8 cellular contexts compared by ENCODE assay signal in genomic region chr3:108090701-108091497, GRCh38. TPM values are rescaled to one million over a fixed set of nuclear protein-coding genes. Genes with fewer than 3 reads are reported as not detected.
A peak's percentile ranks its signal among the peaks of the same experiment; 100 is the strongest.
DNase-seq lines count a peak whose midpoint lies in the region; ATAC-seq and TF ChIP-seq lines count a peak whose summit lies in the region.

Gene CD47, minus strand, starts transcription at chr3:108091031. Its CDS starts 123 bp downstream, at chr3:108090908.

- H3K4me1 ChIP-seq in duodenal mucosa (ENCODE audit: control insufficient read depth in 1 of 2, insufficient read depth in 2 of 2, low read length in 2 of 2): peaks cover 17 to 21% of the 10 kb centered on the region in 2 donors

- intact Hi-C loops in CD14-positive monocyte (cut with micrococcal nuclease): loop anchor here (2.0 to 10.0 kb wide), 4 partner anchors 41 to 316 kb away; partner anchors contain the start of gene IFT57 (in 2 of the 2)
- intact Hi-C loops in activated CD8-positive, alpha-beta T cell treated with anti-CD3 and anti-CD28 coated beads for 36 hours (cut with micrococcal nuclease): no loop called here
- intact Hi-C loops in lower leg skin (cut with DNase I; ENCODE audit: low total_unique reads): no loop called here

- POLR2A ChIA-PET in activated CD8-positive, alpha-beta T cell treated with anti-CD3 and anti-CD28 coated beads for 36 hours (lab: Charles Lee): interaction anchor here (0.8 to 13.4 kb wide), 16 partner anchors 9 to 205 kb away, joined by 3 to 161 read pairs (median 6); partner anchors contain the start of gene HHLA2

- H3K36me3 ChIP-seq in duodenal mucosa (ENCODE audit: control insufficient read depth in 1 of 2, insufficient read depth in 2 of 2, low read length in 2 of 2): no peaks in the 10 kb centered on the region

- CTCF ChIA-PET in activated CD8-positive, alpha-beta T cell treated with anti-CD3 and anti-CD28 coated beads for 36 hours (lab: Charles Lee): interaction anchor here (2.6 kb wide), 1 partner anchor 33 kb away, joined by 12 read pairs; no protein-coding TSS in a partner anchor

- H3K4me3 ChIP-seq in duodenal mucosa (ENCODE audit: low read depth in 1 of 2, low read length in 2 of 2) (peak within 1 kb of the TSS; percentile 98 to 99), lower leg skin (ENCODE audit: low read depth, poor library complexity, severe bottlenecking) (peak within 1 kb of the TSS; percentile 94)

- TF ChIP-seq CTCF in CD14-positive monocyte (IDR thresholded peaks at IDR 0.05) (no peak), lower leg skin (IDR thresholded peaks at IDR 0.05) (no peak)
- TF ChIP-seq CTCF in activated CD8-positive, alpha-beta T cell treated with anti-CD3 and anti-CD28 coated beads for 36 hours (IDR thresholded peaks at IDR 0.05): no peak

- WGBS in lower leg skin, 2 donors: 0 to 1% methylated on average over 52 to 69 of the region's 106 CpGs

- DNase-seq in CD14-positive monocyte (ENCODE audit: low spot score): peak; percentile 91
- DNase-seq in NCI-H82 (lab: John Stamatoyannopoulos, UW): peak; percentile 96
- DNase-seq in activated CD8-positive, alpha-beta T cell treated with anti-CD3 and anti-CD28 coated beads for 36 hours: peak; percentile 93
- peak; percentile 91 to 99 for DNase-seq in lower leg skin (ENCODE audit: low spot score in 2 of 2)
- DNase-seq in stimulated activated CD4-positive, alpha-beta T cell treated with anti-CD3 and anti-CD28 coated beads, Interleukin-4, amount 100 ng/mL, for 4 hours: peak; percentile 95 to 97

- H3K27me3 Mint-ChIP-seq in CD14-positive monocyte (ENCODE audit: low read depth in 3 of 3): peaks cover 2 to 6% (median 3%) of the 10 kb centered on the region in 3 donors
- H3K27me3 Mint-ChIP-seq in activated CD8-positive, alpha-beta T cell treated with anti-CD3 and anti-CD28 coated beads for 36 hours: no peaks in the 10 kb centered on the region

- H3K9me3 ChIP-seq in duodenal mucosa (ENCODE audit: control insufficient read depth in 1 of 2, low read length in 2 of 2): no peaks in the 10 kb centered on the region

- H3K27ac ChIP-seq in duodenal mucosa (ENCODE audit: low read depth, low read length): peak within 1 kb of the TSS; percentile 90

- ATAC-seq in GM19438 (IDR thresholded peaks at IDR 0.05; ENCODE audit: low read depth, unreplicated experiment) (peak; percentile 62), HG03571 (IDR thresholded peaks at IDR 0.05; ENCODE audit: unreplicated experiment) (peak; percentile 60)
- ATAC-seq in activated CD8-positive, alpha-beta T cell treated with anti-CD3 and anti-CD28 coated beads for 36 hours: peak; percentile 68

- H3K27ac Mint-ChIP-seq in CD14-positive monocyte: peak within 1 kb of the TSS; percentile 93 to 99 (median 97)
- H3K27ac Mint-ChIP-seq in activated CD8-positive, alpha-beta T cell treated with anti-CD3 and anti-CD28 coated beads for 36 hours: peak within 1 kb of the TSS; percentile 99

- H3K4me3 Mint-ChIP-seq in CD14-positive monocyte: peak within 1 kb of the TSS; percentile 97 to 100
- no peak within 1 kb of the TSS for H3K4me3 Mint-ChIP-seq in activated CD8-positive, alpha-beta T cell treated with anti-CD3 and anti-CD28 coated beads for 36 hours

- H3K9ac ChIP-seq in duodenal mucosa (ENCODE audit: low read depth in 1 of 2, low read length in 2 of 2): peak within 1 kb of the TSS; percentile 95 to 96

- TF ChIP-seq POLR2A in lower leg skin (IDR thresholded peaks at IDR 0.05): peak in 1 of 2 donors; percentile 51

- H3K27me3 ChIP-seq in duodenal mucosa (ENCODE audit: control insufficient read depth in 1 of 2, insufficient read depth in 2 of 2, low read length in 2 of 2): no peaks in the 10 kb centered on the region

- H3K4me1 Mint-ChIP-seq in CD14-positive monocyte: peaks cover 16% of the 10 kb centered on the region
- peaks cover 33% of the 10 kb centered on the region for H3K4me1 Mint-ChIP-seq in activated CD8-positive, alpha-beta T cell treated with anti-CD3 and anti-CD28 coated beads for 36 hours (ENCODE audit: low read depth)

- peaks cover 0 to 4% (median 0%) of the 10 kb centered on the region in 7 donors for H3K9me3 Mint-ChIP-seq in CD14-positive monocyte
- H3K9me3 Mint-ChIP-seq in activated CD8-positive, alpha-beta T cell treated with anti-CD3 and anti-CD28 coated beads for 36 hours: peaks cover 2% of the 10 kb centered on the region

- H3K36me3 Mint-ChIP-seq in CD14-positive monocyte: no peaks in the 10 kb centered on the region
- H3K36me3 Mint-ChIP-seq in activated CD8-positive, alpha-beta T cell treated with anti-CD3 and anti-CD28 coated beads for 36 hours (ENCODE audit: low read depth): peaks cover 9% of the 10 kb centered on the region

RNA-seq across cellular contexts. Expression of gene CD47, which starts in this region (rescaled TPM):
- 100 to 1,000 TPM; 173 to 203 TPM for polyA plus RNA-seq in CD14-positive monocyte
- total RNA-seq in activated CD8-positive, alpha-beta T cell treated with anti-CD3 and anti-CD28 coated beads for 36 hours: 10 to 100 TPM; 88.7 to 91.6 TPM
- total RNA-seq in lower leg skin: 10 to 100 TPM; 42.7 to 58.2 (median 49.5) TPM

Comparison
In these comparisons a context has a peak if more than half of its experiments do, and no peak if none do; other contexts are left out.
1. Peak in every context shown above with its lines: DNase-seq, ATAC-seq, H3K4me3 ChIP-seq and H3K27ac ChIP-seq.
2. intact Hi-C loops: an anchor here in CD14-positive monocyte (2.0 to 10.0 kb wide); none called in activated CD8-positive, alpha-beta T cell treated with anti-CD3 and anti-CD28 coated beads for 36 hours and lower leg skin.